1 cellular context compared by ENCODE assay signal in the genomic region with DNA sequence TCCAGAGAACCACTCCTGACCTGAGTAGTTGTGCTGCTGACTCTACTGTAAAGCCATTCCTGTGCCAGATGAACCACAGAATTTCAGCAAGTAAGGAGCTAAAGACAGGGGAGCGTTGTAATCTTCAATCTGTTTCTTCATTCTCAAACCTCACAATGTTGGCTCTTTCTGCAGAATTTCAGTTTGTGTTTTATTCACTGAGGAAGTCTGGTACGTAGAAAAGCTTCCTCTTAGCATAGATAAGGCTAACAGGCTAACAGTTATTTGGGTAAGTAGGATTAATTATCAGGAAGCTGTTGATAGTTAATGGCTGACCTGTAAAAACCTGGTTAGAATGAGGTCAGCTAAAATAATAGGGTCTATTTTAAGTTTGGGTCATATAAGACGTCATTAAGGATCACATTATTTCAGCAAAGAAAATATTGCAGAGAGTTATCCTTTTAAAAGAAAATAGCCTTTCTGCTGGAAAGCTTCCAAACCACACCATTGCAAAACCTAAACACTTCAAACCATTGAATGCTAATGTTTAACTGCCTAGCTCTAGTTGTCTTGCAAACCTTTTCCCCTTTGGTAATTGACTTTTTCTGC.
TF ChIP-seq lines count a peak whose summit lies in the region.

No MANE protein-coding gene starts in this region.

TF ChIP-seq in IMR-90, 13 proteins besides CTCF, POLR2A, EP300 and RAD21:
- no peak for TF ChIP-seq MAZ (IDR thresholded peaks at IDR 0.05; ENCODE audit: borderline replicate concordance, low read depth, low read length)
- peak; percentile 96 for TF ChIP-seq CEBPB (IDR thresholded peaks at IDR 0.05; ENCODE audit: low read depth, low read length)
